ENCODE assay signal across 1 cellular context in genomic region chr1:40130892-40131291, GRCh38.
TF ChIP-seq lines count a peak whose summit lies in the region.

No MANE protein-coding gene starts in this region.

TF ChIP-seq in K562, 482 proteins besides CTCF, POLR2A, EP300 and RAD21 (continued from another document and continues in another):
- TF ChIP-seq MNT (conservative IDR thresholded peaks at IDR 0.05) (peak in 1 of 2 experiments; percentile 46; a peak in 1 of 4 replicates), ZBTB9 (CRISPR knock-in tag; IDR thresholded peaks at IDR 0.05) (peak; percentile 84; the same call in 1 of the 2 replicates), GMEB1 (CRISPR knock-in tag; IDR thresholded peaks at IDR 0.05) (no peak), HNRNPH1 (optimal IDR thresholded peaks at IDR 0.05; ENCODE audit: low read depth, low read length) (no peak), CXXC5 (CRISPR knock-in tag; IDR thresholded peaks at IDR 0.05) (peak; percentile 29; the same call in 1 of the 2 replicates), MGA (IDR thresholded peaks at IDR 0.05) (no peak), KLF1 (tag; IDR thresholded peaks at IDR 0.05) (no peak), TBL1XR1 (IDR thresholded peaks at IDR 0.05; ENCODE audit: low read length in 2 of 2) (peak in 1 of 2 experiments; percentile 36; a peak in 1 of 4 replicates), ZNF699 (CRISPR knock-in tag; IDR thresholded peaks at IDR 0.05; ENCODE audit: insufficient replicate concordance) (no peak), VEZF1 (CRISPR knock-in tag; IDR thresholded peaks at IDR 0.05) (peak; percentile 43; the same call in 1 of the 2 replicates), GTF3C2 (IDR thresholded peaks at IDR 0.05; ENCODE audit: borderline replicate concordance, extremely low read depth, insufficient read length) (no peak), POLR2AphosphoS5 (IDR thresholded peaks at IDR 0.05; ENCODE audit: control insufficient read depth, insufficient read depth, low read depth, low read length) (no peak), HNRNPLL (IDR thresholded peaks at IDR 0.05; ENCODE audit: low read depth, low read length, poor library complexity, severe bottlenecking) (no peak), KDM1A (IDR thresholded peaks at IDR 0.05) (peak; percentile 31 to 59; a peak in 3 of 4 replicates), NFRKB (IDR thresholded peaks at IDR 0.05; ENCODE audit: low read depth) (no peak), DDX20 (tag; IDR thresholded peaks at IDR 0.05; ENCODE audit: low read depth) (0 out of 2 replicates have a peak, but pooled peaks have one; percentile 32), ZBTB8A (IDR thresholded peaks at IDR 0.05; ENCODE audit: partially characterized antibody) (no peak), JUND (IDR thresholded peaks at IDR 0.05; ENCODE audit: borderline replicate concordance, low read depth, low read length) (peak; percentile 46; the same call in 1 of the 2 replicates), JUND (tag; IDR thresholded peaks at IDR 0.05; ENCODE audit: borderline replicate concordance, low read depth, low read length) (no peak; the same call in 2 of the 3 replicates), YBX1 (IDR thresholded peaks at IDR 0.05) (no peak), MTA1 (IDR thresholded peaks at IDR 0.05; ENCODE audit: borderline replicate concordance) (no peak), JUN (IDR thresholded peaks at IDR 0.05; ENCODE audit: borderline replicate concordance, low read depth, low read length) (peak; percentile 42; the same call in 1 of the 2 replicates), JUN (CRISPR knock-in tag; IDR thresholded peaks at IDR 0.05; ENCODE audit: borderline replicate concordance) (no peak), ZFP1 (CRISPR knock-in tag; IDR thresholded peaks at IDR 0.05) (0 out of 2 replicates have a peak, but pooled peaks have one; percentile 16), SMAD4 (CRISPR knock-in tag; conservative IDR thresholded peaks at IDR 0.05) (peak; percentile 84), ARID1B (IDR thresholded peaks at IDR 0.05) (peak; percentile 72), SETDB1 (IDR thresholded peaks at IDR 0.05; ENCODE audit: low read length) (no peak), RCOR1 (IDR thresholded peaks at IDR 0.05; ENCODE audit: borderline replicate concordance in 1 of 2, low read depth in 2 of 2, low read length in 2 of 2) (peak in 1 of 2 experiments; percentile 86; a peak in 2 of 4 replicates), BCL6 (CRISPR knock-in tag; IDR thresholded peaks at IDR 0.05) (peak; percentile 59; the same call in 1 of the 2 replicates), HINFP (tag; conservative IDR thresholded peaks at IDR 0.05; ENCODE audit: low read depth) (no peak), SRSF3 (IDR thresholded peaks at IDR 0.05; ENCODE audit: insufficient read depth, low read length) (no peak), ZNF79 (CRISPR knock-in tag; IDR thresholded peaks at IDR 0.05; ENCODE audit: low read depth) (peak; percentile 60; the same call in 1 of the 2 replicates), ZNF76 (CRISPR knock-in tag; IDR thresholded peaks at IDR 0.05; ENCODE audit: borderline replicate concordance) (0 out of 2 replicates have a peak, but pooled peaks have one; percentile 40), ZNF444 (CRISPR knock-in tag; IDR thresholded peaks at IDR 0.05) (no peak)
